Comparison of ENCODE assay signal across 8 cellular contexts in the genomic region with DNA sequence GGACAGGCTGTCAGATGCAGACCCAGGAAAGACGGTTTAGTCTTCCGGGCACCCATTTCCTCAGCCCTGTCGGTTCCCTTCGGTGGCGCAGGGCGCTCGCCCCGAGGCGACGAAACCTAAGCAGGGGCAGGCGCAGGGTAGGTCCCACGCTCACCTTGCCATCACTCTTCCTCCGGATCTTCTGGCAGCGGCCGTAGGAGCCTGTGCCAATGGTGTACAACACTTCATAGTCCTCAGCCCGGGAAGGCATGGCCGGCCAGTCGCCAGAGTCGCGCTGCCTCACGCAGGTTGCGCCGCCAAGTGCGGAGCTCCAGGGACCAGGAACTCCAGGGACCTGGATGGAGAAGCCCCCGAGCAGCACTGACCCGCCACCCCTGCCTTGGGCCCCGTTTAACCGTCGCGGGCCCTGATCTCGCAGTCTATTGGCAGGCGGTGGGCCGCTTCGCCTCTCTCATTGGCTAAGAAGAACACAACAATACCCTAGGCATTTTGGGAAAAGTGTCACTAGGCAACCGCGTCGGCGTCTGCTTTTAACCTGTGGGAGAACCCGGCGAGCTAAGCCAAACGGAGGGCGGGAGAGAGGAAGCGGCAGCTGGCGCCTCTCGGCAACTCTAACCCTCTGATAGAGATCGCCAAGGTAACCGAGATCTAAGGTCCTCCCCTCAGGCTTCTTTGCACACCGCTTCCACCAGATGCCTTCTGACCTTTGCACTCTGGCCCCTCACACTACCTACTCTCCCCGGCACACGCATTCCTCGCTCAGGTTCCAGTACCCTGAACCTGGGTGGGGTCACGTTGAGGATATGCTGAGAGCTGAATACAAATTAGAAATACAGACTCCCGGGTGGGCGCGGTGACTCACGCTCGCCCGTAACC. TPM values are rescaled to one million over a fixed set of nuclear protein-coding genes. Genes with fewer than 3 reads are reported as not detected.
A peak's percentile ranks its signal among the peaks of the same experiment; 100 is the strongest.
DNase-seq lines count a peak whose midpoint lies in the region; ATAC-seq, FAIRE-seq and TF ChIP-seq lines count a peak whose summit lies in the region.

A gene (minus strand): TSS at position 392 of the 876 bp plus-strand sequence. CDS start 142 bp downstream, at position 250.

- intact Hi-C loops in spleen (cut with DNase I; ENCODE audit: low total_unique reads): loop anchor here (10.0 kb wide), 1 partner anchor 359 kb away; a partner anchor contains a TSS

- H3K27me3 ChIP-seq in WERI-Rb-1 (ENCODE audit: insufficient read depth, low read depth, severe bottlenecking) (no peaks in the 10 kb centered on the region), bronchial epithelial cell (ENCODE audit: control insufficient read depth, insufficient read depth, low read length) (no peaks in the 10 kb centered on the region), spleen (replicated peaks in 1 of 7) (no peaks in the 10 kb centered on the region)

- peaks cover 38% of the 10 kb centered on the region for H3K36me3 ChIP-seq in WERI-Rb-1
- no peaks in the 10 kb centered on the region for H3K36me3 ChIP-seq in bronchial epithelial cell (ENCODE audit: control insufficient read depth, insufficient read depth, low read length)
- H3K36me3 ChIP-seq in spleen: peaks cover 0 to 4% (median 0%) of the 10 kb centered on the region in 6 donors

- H3K4me3 ChIP-seq in WERI-Rb-1 (ENCODE audit: low read depth, low read length) (peak within 1 kb of the TSS; percentile 92), bronchial epithelial cell (ENCODE audit: low read depth, low read length) (peak within 1 kb of the TSS; percentile 55), spleen (peak within 1 kb of the TSS; percentile 56 to 86 (median 62))

- peak; percentile 93 for DNase-seq in AG08396 (ENCODE audit: low spot score)
- DNase-seq in NCI-H2196 treated with DMSO at 0.1 percent for 48 hours (lab: John Stamatoyannopoulos, UW; ENCODE audit: unreplicated experiment): peak; percentile 97
- DNase-seq in WERI-Rb-1: peak; percentile 99
- peak; percentile 92 for DNase-seq in bronchial epithelial cell (ENCODE audit: low read depth)
- peak; percentile 92 for DNase-seq in inferior parietal cortex (ENCODE audit: extremely low spot score)
- peak; percentile 95 for DNase-seq in spleen

- ATAC-seq in GM18907 (IDR thresholded peaks at IDR 0.05; ENCODE audit: unreplicated experiment): peak; percentile 94
- ATAC-seq in HG03139 (IDR thresholded peaks at IDR 0.05; ENCODE audit: unreplicated experiment): peak; percentile 96

- TF ChIP-seq POLR2A in spleen (IDR thresholded peaks at IDR 0.05): no peak

- H3K4me1 ChIP-seq in spleen: peaks cover 0 to 23% (median 18%) of the 10 kb centered on the region in 6 donors

- TF ChIP-seq CTCF in WERI-Rb-1 (IDR thresholded peaks at IDR 0.05; ENCODE audit: low read depth, low read length): no peak
- no peak for TF ChIP-seq CTCF in bronchial epithelial cell (IDR thresholded peaks at IDR 0.05; ENCODE audit: insufficient read depth, low read length, severe bottlenecking)
- peak in 1 of 11 experiments; percentile 3 for TF ChIP-seq CTCF in spleen (IDR thresholded peaks at IDR 0.05 in 8 of 11, conservative IDR thresholded peaks at IDR 0.05 in 3 of 11)

- H3K9me3 ChIP-seq in WERI-Rb-1 (ENCODE audit: severe bottlenecking): no peaks in the 10 kb centered on the region
- H3K9me3 ChIP-seq in spleen: no peaks in the 10 kb centered on the region

- WGBS in spleen, 5 donors: 1 to 2% (median 1%) methylated on average over 48 to 58 of the region's 58 CpGs

- peak within 1 kb of the TSS; percentile 76 for H3K27ac ChIP-seq in WERI-Rb-1
- H3K27ac ChIP-seq in spleen: peak within 1 kb of the TSS in 3 of 8 donors; percentile 19 to 44 (median 37)

- no peak for FAIRE-seq in bronchial epithelial cell (lab: Jason Lieb, UNC)

RNA-seq across cellular contexts. Expression of the gene that starts here (rescaled TPM):
- total RNA-seq in bronchial epithelial cell: 0.26 TPM in 2 replicates
- 1 to 10 TPM in 5 of 7 donors, under 1 TPM in 2; 0.38 to 5.5 (median 2.4) TPM for total RNA-seq in spleen
- 1 to 10 TPM in 2 of 3 donors, under 1 TPM in 1; 0.74 to 4.0 (median 1.6) TPM for polyA plus RNA-seq in spleen

Comparison
In these comparisons a context has a peak if more than half of its experiments do, and no peak if none do; other contexts are left out.
1. Peak in DNase-seq and H3K4me3 ChIP-seq in bronchial epithelial cell; RNA of the gene not detected or under 1 TPM.